8 cellular contexts compared by ENCODE assay signal in the genomic region with DNA sequence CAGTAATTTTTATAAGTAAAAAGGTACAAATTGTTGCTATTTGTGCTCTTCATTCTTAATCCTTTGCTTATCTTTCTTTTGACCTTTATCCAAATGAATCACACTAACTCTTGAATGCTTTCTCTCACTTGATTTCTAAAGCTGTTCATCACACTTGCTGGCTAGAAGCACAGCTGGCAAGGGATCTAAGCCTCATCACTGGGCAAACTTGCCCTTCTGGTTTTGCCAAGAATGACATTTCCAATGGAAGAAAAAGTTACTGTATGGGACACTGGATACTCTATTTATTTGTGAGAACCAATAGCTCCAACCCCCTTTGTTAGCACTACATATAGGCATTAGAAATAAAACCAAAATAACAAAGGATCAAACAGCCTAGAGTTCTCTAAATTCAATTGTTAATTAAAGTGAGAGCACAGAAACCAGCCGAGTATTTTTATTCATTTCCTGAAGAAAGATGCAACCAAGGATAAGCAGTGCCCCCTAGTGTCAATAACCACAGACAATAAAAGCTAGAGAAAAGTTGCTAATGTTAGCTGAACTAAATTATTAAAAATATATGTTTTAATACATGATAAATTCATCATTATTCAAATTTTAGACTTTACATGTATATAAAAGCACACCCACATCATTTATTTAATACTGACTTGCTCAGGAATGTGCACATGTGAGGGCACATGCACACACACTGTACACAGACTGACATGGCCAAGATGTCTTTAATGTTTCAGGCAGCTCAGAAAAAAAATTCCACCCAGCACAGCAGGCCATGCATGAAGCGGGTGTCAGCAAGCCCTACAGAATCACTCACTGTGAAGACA. TPM values are rescaled to one million over a fixed set of nuclear protein-coding genes. Genes with fewer than 3 reads are reported as not detected.
DNase-seq lines count a peak whose midpoint lies in the region; ATAC-seq lines count a peak whose summit lies in the region.

No MANE protein-coding gene starts in this region.

- CTCF ChIA-PET in activated CD4-positive, alpha-beta T cell treated with anti-CD3 and anti-CD28 coated beads for 36 hours (lab: Charles Lee): interaction anchor here (0.6 to 2.5 kb wide), 23 partner anchors 9 to 247 kb away, joined by 3 to 12 read pairs (median 3); no protein-coding TSS in a partner anchor

- H3K36me3 ChIP-seq in MG63 (no peaks in the 10 kb centered on the region), SK-N-MC (ENCODE audit: insufficient read depth, low read length) (no peaks in the 10 kb centered on the region)

- H3K27me3 ChIP-seq in MG63: no peaks in the 10 kb centered on the region

- intact Hi-C loops in activated CD4-positive, alpha-beta T cell treated with anti-CD3 and anti-CD28 coated beads for 36 hours (cut with DNase I, micrococcal nuclease): loop anchor here (1.0 to 10.0 kb wide), 6 partner anchors 116 to 1486 kb away; a partner anchor contains a TSS

- no peaks in the 10 kb centered on the region for H3K4me1 Mint-ChIP-seq in activated CD4-positive, alpha-beta T cell treated with anti-CD3 and anti-CD28 coated beads for 36 hours

- H3K4me3 ChIP-seq in MG63: no peak overlapping the region
- H3K4me3 ChIP-seq in SK-N-MC: peak overlapping the region; percentile 29

- H3K9ac ChIP-seq in SK-N-MC (ENCODE audit: insufficient read length): no peak overlapping the region

- H3K27ac ChIP-seq in SK-N-MC: no peak overlapping the region

- no peak overlapping the region for H3K27ac Mint-ChIP-seq in activated CD4-positive, alpha-beta T cell treated with anti-CD3 and anti-CD28 coated beads for 36 hours

- POLR2A ChIA-PET in activated CD4-positive, alpha-beta T cell treated with anti-CD3 and anti-CD28 coated beads for 36 hours (lab: Charles Lee): no interaction called here

- no peak for ATAC-seq in activated CD4-positive, alpha-beta T cell treated with anti-CD3 and anti-CD28 coated beads for 36 hours
- ATAC-seq in GM21367 (IDR thresholded peaks at IDR 0.05; ENCODE audit: unreplicated experiment): peak; percentile 69
- no peak for ATAC-seq in stimulated activated naive CD8-positive, alpha-beta T cell treated with anti-CD3 and anti-CD28 coated beads, Interleukin-15, Interleukin-2, amounts not matched to agents 100 U/mL and 50 U/mL, for 24 hours

- DNase-seq in activated CD4-positive, alpha-beta T cell treated with anti-CD3 and anti-CD28 coated beads for 36 hours: peak; percentile 11
- no peak for DNase-seq in activated CD4-positive, alpha-beta T cell treated with anti-CD3 and anti-CD28 coated beads, Interleukin-2, amount 50 U/mL, for 4 hours
- DNase-seq in MG63 (peak; percentile 90), SK-N-MC (ENCODE audit: low read depth, low spot score) (no peak), fibroblast of the conjunctiva (ENCODE audit: low read depth) (peak; percentile 36), pons (ENCODE audit: low spot score) (peak; percentile 80)
- no peak for DNase-seq in stimulated activated naive CD8-positive, alpha-beta T cell treated with anti-CD3 and anti-CD28 coated beads, Interleukin-15, Interleukin-2, amounts not matched to agents 100 U/mL and 50 U/mL, for 24 hours

- no peaks in the 10 kb centered on the region for H3K9me3 Mint-ChIP-seq in activated CD4-positive, alpha-beta T cell treated with anti-CD3 and anti-CD28 coated beads for 36 hours (ENCODE audit: low read depth)

- no peaks in the 10 kb centered on the region for H3K36me3 Mint-ChIP-seq in activated CD4-positive, alpha-beta T cell treated with anti-CD3 and anti-CD28 coated beads for 36 hours (ENCODE audit: low read depth)

- H3K9me3 ChIP-seq in MG63 (no peaks in the 10 kb centered on the region), SK-N-MC (ENCODE audit: low read depth, low read length) (no peaks in the 10 kb centered on the region)

- no peaks in the 10 kb centered on the region for H3K27me3 Mint-ChIP-seq in activated CD4-positive, alpha-beta T cell treated with anti-CD3 and anti-CD28 coated beads for 36 hours

- H3K4me3 Mint-ChIP-seq in activated CD4-positive, alpha-beta T cell treated with anti-CD3 and anti-CD28 coated beads for 36 hours: no peak overlapping the region

RNA-seq across cellular contexts. Expression of a gene that starts 59.8 kb away (rescaled TPM):
- total RNA-seq in activated CD4-positive, alpha-beta T cell treated with anti-CD3 and anti-CD28 coated beads for 36 hours: under 1 TPM; 0.40 to 0.43 TPM
- total RNA-seq in MG63 (2014; rRNA removed; shearing (Covaris generic); ENCODE audit: low replicate concordance): 0.07 TPM in 1 of 2 replicates, not detected in the other

Comparison
In these comparisons a context has a peak if more than half of its experiments do, and no peak if none do; other contexts are left out.
1. DNase-seq: peak in activated CD4-positive, alpha-beta T cell treated with anti-CD3 and anti-CD28 coated beads for 36 hours (single experiment), MG63 (single experiment), fibroblast of the conjunctiva (single experiment) and pons (single experiment); none in activated CD4-positive, alpha-beta T cell treated with anti-CD3 and anti-CD28 coated beads, Interleukin-2, amount 50 U/mL, for 4 hours (0 of 2), SK-N-MC (single experiment) and stimulated activated naive CD8-positive, alpha-beta T cell treated with anti-CD3 and anti-CD28 coated beads, Interleukin-15, Interleukin-2, amounts not matched to agents 100 U/mL and 50 U/mL, for 24 hours (single experiment).